Comparison of ENCODE assay signal across 8 cellular contexts in genomic region chr3:49357466-49358216, GRCh38. TPM values are rescaled to one million over a fixed set of nuclear protein-coding genes. Genes with fewer than 3 reads are reported as not detected.
DNase-seq lines count a peak whose midpoint lies in the region; ATAC-seq and TF ChIP-seq lines count a peak whose summit lies in the region.

No MANE protein-coding gene starts in this region.

- CTCF ChIA-PET in Panc1 (lab: Charles Lee), result no interaction called here
- CTCF ChIA-PET in activated naive CD4-positive, alpha-beta T cell treated with anti-CD3 and anti-CD28 coated beads for 36 hours (lab: Charles Lee), result interaction anchor here (1.1 to 1.7 kb wide), 3 partner anchors 14 to 92 kb away, joined by 9 to 13 read pairs (median 11); partner anchors contain the start of gene USP4

- H3K9me3 ChIP-seq in Panc1 (ENCODE audit: control insufficient read depth, insufficient read depth, low read depth, low read length), result no peaks in the 10 kb centered on the region
- no peaks in the 10 kb centered on the region for H3K9me3 ChIP-seq in aorta (ENCODE audit: control insufficient read depth, low read length)

- no peaks in the 10 kb centered on the region for H3K27me3 Mint-ChIP-seq in activated naive CD4-positive, alpha-beta T cell treated with anti-CD3 and anti-CD28 coated beads for 36 hours (ENCODE audit: low read depth)
- H3K27me3 Mint-ChIP-seq in osteocyte (ENCODE audit: unreplicated experiment), result no peaks in the 10 kb centered on the region

- in situ Hi-C loops in Panc1 (cut with HindIII; ENCODE audit: low pct_unique_long_range_greater_than_20kb, low sequenced_read_pairs), result no loop called here

- POLR2A ChIA-PET in Panc1 (lab: Charles Lee), result interaction anchor here (0.5 kb wide), 1 partner anchor 237 kb away, joined by 4 read pairs; the partner anchor contains the start of gene USP19

- peaks cover 12% of the 10 kb centered on the region for H3K4me1 ChIP-seq in Panc1 (ENCODE audit: control insufficient read depth, insufficient read depth, low read length)
- no peaks in the 10 kb centered on the region for H3K4me1 ChIP-seq in aorta (ENCODE audit: control insufficient read depth in 1 of 2, insufficient read depth in 2 of 2, low read length in 2 of 2)

- H3K36me3 Mint-ChIP-seq in activated naive CD4-positive, alpha-beta T cell treated with anti-CD3 and anti-CD28 coated beads for 36 hours (ENCODE audit: low read depth), result peaks cover 51% of the 10 kb centered on the region
- peaks cover 40% of the 10 kb centered on the region for H3K36me3 Mint-ChIP-seq in osteocyte (ENCODE audit: unreplicated experiment)

- H3K27ac Mint-ChIP-seq in activated naive CD4-positive, alpha-beta T cell treated with anti-CD3 and anti-CD28 coated beads for 36 hours, result peak overlapping the region; percentile 94
- H3K27ac Mint-ChIP-seq in osteocyte (ENCODE audit: unreplicated experiment), result peak overlapping the region; percentile 93

- ATAC-seq in HG02571 (IDR thresholded peaks at IDR 0.05; ENCODE audit: unreplicated experiment) (peak; percentile 29), Panc1 (no peak; the same call in none of the 2 replicates), aorta (ENCODE audit: low FRiP score) (peak; percentile 43)

- WGBS in aorta, 2 donors, result 3 to 7% methylated on average over 54 to 61 of the region's 61 CpGs

- H3K4me3 Mint-ChIP-seq in activated naive CD4-positive, alpha-beta T cell treated with anti-CD3 and anti-CD28 coated beads for 36 hours, result peak overlapping the region; percentile 92
- peak overlapping the region; percentile 87 for H3K4me3 Mint-ChIP-seq in osteocyte (ENCODE audit: unreplicated experiment)

- no peaks in the 10 kb centered on the region for H3K27me3 ChIP-seq in Panc1 (ENCODE audit: control insufficient read depth, insufficient read depth, low read length)
- no peaks in the 10 kb centered on the region for H3K27me3 ChIP-seq in aorta (ENCODE audit: control insufficient read depth in 1 of 2, insufficient read depth in 2 of 2, low read length in 1 of 2)

- H3K9me3 Mint-ChIP-seq in activated naive CD4-positive, alpha-beta T cell treated with anti-CD3 and anti-CD28 coated beads for 36 hours, result no peaks in the 10 kb centered on the region
- H3K9me3 Mint-ChIP-seq in osteocyte (ENCODE audit: unreplicated experiment), result no peaks in the 10 kb centered on the region

- H3K36me3 ChIP-seq in Panc1 (ENCODE audit: control insufficient read depth, insufficient read depth, low read length) (peaks cover 3% of the 10 kb centered on the region), aorta (ENCODE audit: control insufficient read depth in 1 of 2, insufficient read depth in 2 of 2, low read length in 1 of 2) (peaks cover 0 to 8% of the 10 kb centered on the region in 2 donors)

- peak overlapping the region; percentile 69 to 85 for H3K4me3 ChIP-seq in Panc1 (ENCODE audit: low read depth in 2 of 2, low read length in 2 of 2)
- H3K4me3 ChIP-seq in aorta (ENCODE audit: low read length in 2 of 2), result peak overlapping the region; percentile 37 to 52

- no peak for TF ChIP-seq CTCF in Panc1 (IDR thresholded peaks at IDR 0.05)
- TF ChIP-seq CTCF in osteocyte (IDR thresholded peaks at IDR 0.05), result no peak
- no peak for TF ChIP-seq CTCF in GM10266 (IDR thresholded peaks at IDR 0.05; ENCODE audit: control insufficient read depth, insufficient read depth, low read depth, missing control alignments)

- H3K4me1 Mint-ChIP-seq in activated naive CD4-positive, alpha-beta T cell treated with anti-CD3 and anti-CD28 coated beads for 36 hours (ENCODE audit: low read depth), result peaks cover 20% of the 10 kb centered on the region
- H3K4me1 Mint-ChIP-seq in osteocyte (ENCODE audit: unreplicated experiment), result peaks cover 47% of the 10 kb centered on the region

- BruUV-seq in Panc1 (replicated peaks; lab: Mats Ljungman, UMichigan), result TSS peak; percentile 90

- DNase-seq in ELR (ENCODE audit: low read depth) (peak; percentile 93), Panc1 (ENCODE audit: low read depth, low spot score) (no peak), germinal center (ENCODE audit: low spot score) (peak; percentile 15), osteocyte (ENCODE audit: extremely low spot score, unreplicated experiment) (peak; percentile 87), aorta (peak; percentile 77 to 87), GM10266 (ENCODE audit: extremely low spot score) (no peak)
- DNase-seq in activated naive CD4-positive, alpha-beta T cell treated with anti-CD3 and anti-CD28 coated beads for 36 hours, result peak; percentile 66

- peak overlapping the region; percentile 89 for H3K27ac ChIP-seq in Panc1 (ENCODE audit: low read length)
- H3K27ac ChIP-seq in aorta (ENCODE audit: low read depth in 1 of 2, low read length in 2 of 2), result peak overlapping the region; percentile 0 to 87

- intact Hi-C loops in Panc1 (cut with micrococcal nuclease; ENCODE audit: unreplicated experiment) (no loop called here), aorta (cut with DNase I) (loop anchor here (2.0 to 5.0 kb wide), 2 partner anchors 15 to 55 kb away; partner anchors contain the start of genes RHOA (in 1 of the 2) and TCTA (in 1 of the 2))
- intact Hi-C loops in activated naive CD4-positive, alpha-beta T cell treated with anti-CD3 and anti-CD28 coated beads for 36 hours (cut with micrococcal nuclease), result loop anchor here (1.0 to 5.0 kb wide), 5 partner anchors 17 to 335 kb away; partner anchors contain the start of genes NDUFAF3, TCTA and USP4

RNA-seq across cellular contexts. Expression of gene GPX1, which starts 0.5 kb away (rescaled TPM):
- 102 TPM for total RNA-seq in Panc1 (2021; ENCODE audit: unreplicated experiment)
- 227 TPM for polyA plus RNA-seq in Panc1 (2012; ENCODE audit: insufficient read length)
- 100 to 1,000 TPM; 198 to 202 TPM for total RNA-seq in activated naive CD4-positive, alpha-beta T cell treated with anti-CD3 and anti-CD28 coated beads for 36 hours
- 91.6 and 98.9 TPM in 2 replicates for total RNA-seq in osteocyte
- 100 to 1,000 TPM; 174 to 209 TPM for total RNA-seq in aorta
- 100 to 1,000 TPM; 316 to 484 TPM for polyA plus RNA-seq in aorta

RNA-seq across cellular contexts. Expression of gene USP4, which starts 17.8 kb away (rescaled TPM):
- total RNA-seq in Panc1 (2021; ENCODE audit: unreplicated experiment), result 39.9 TPM
- 37.7 TPM for polyA plus RNA-seq in Panc1 (2012; ENCODE audit: insufficient read length)
- total RNA-seq in activated naive CD4-positive, alpha-beta T cell treated with anti-CD3 and anti-CD28 coated beads for 36 hours, result 10 to 100 TPM; 68.0 to 69.7 TPM
- 42.9 and 44.3 TPM in 2 replicates for total RNA-seq in osteocyte
- total RNA-seq in aorta, result 10 to 100 TPM; 65.0 to 81.5 TPM
- 10 to 100 TPM; 18.3 to 60.5 TPM for polyA plus RNA-seq in aorta

RNA-seq across cellular contexts. Expression of gene RHOA, which starts 54.1 kb away (rescaled TPM):
- 296 TPM for total RNA-seq in Panc1 (2021; ENCODE audit: unreplicated experiment)
- polyA plus RNA-seq in Panc1 (2012; ENCODE audit: insufficient read length), result 375 TPM
- total RNA-seq in activated naive CD4-positive, alpha-beta T cell treated with anti-CD3 and anti-CD28 coated beads for 36 hours, result 100 to 1,000 TPM; 463 to 491 TPM
- 574 and 607 TPM in 2 replicates for total RNA-seq in osteocyte
- total RNA-seq in aorta, result 100 to 1,000 TPM; 465 to 552 TPM
- polyA plus RNA-seq in aorta, result 100 to 1,000 TPM; 367 to 580 TPM

RNA-seq across cellular contexts. Expression of gene TCTA, which starts 54.6 kb away (rescaled TPM):
- 17.6 TPM for total RNA-seq in Panc1 (2021; ENCODE audit: unreplicated experiment)
- polyA plus RNA-seq in Panc1 (2012; ENCODE audit: insufficient read length), result 17.0 TPM
- total RNA-seq in activated naive CD4-positive, alpha-beta T cell treated with anti-CD3 and anti-CD28 coated beads for 36 hours, result 1 to 10 TPM; 9.4 to 9.5 TPM
- 34.7 and 36.4 TPM in 2 replicates for total RNA-seq in osteocyte
- 10 to 100 TPM; 23.8 to 27.2 TPM for total RNA-seq in aorta
- 10 to 100 TPM; 24.8 to 27.3 TPM for polyA plus RNA-seq in aorta

Comparison
In these comparisons a context has a peak if more than half of its experiments do, and no peak if none do; other contexts are left out.
1. DNase-seq: peak in ELR (single experiment), activated naive CD4-positive, alpha-beta T cell treated with anti-CD3 and anti-CD28 coated beads for 36 hours (single experiment), germinal center (single experiment), osteocyte (single experiment) and aorta (2 of 2); none in Panc1 (single experiment) and GM10266 (single experiment).